ENCODE assay signal across 2 cellular contexts in the genomic region with DNA sequence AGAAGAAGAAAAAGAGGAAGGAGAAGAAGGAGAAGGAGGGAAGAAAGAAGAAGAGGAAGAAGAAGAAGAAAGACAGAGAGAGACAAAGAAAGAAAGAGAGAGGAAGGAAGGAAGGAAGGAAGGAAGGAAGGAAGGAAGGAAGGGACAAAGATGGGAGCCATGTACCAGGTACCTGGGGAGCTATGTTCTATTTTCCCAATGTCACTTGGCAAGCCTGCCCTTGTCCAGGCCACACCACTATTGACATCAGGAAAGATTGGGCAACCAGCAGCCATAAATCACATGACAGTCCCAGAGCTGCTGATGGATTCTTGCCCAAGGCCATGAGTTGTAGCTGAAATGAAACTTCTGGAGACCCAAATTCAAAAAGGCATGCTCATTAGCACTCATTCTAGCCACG.
TF ChIP-seq lines count a peak whose summit lies in the region.

No MANE protein-coding gene starts in this region.

TF ChIP-seq in SK-N-SH, 30 proteins besides CTCF, POLR2A, EP300 and RAD21 (continued from another document):
- TF ChIP-seq, protein P1, sequence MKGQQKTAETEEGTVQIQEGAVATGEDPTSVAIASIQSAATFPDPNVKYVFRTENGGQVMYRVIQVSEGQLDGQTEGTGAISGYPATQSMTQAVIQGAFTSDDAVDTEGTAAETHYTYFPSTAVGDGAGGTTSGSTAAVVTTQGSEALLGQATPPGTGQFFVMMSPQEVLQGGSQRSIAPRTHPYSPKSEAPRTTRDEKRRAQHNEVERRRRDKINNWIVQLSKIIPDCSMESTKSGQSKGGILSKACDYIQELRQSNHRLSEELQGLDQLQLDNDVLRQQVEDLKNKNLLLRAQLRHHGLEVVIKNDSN (IDR thresholded peaks at IDR 0.05; ENCODE audit: borderline replicate concordance, low read depth): no peak
- TF ChIP-seq CHD2 (IDR thresholded peaks at IDR 0.05; ENCODE audit: low read length, partially characterized antibody): no peak
- no peak for TF ChIP-seq RXRA (IDR thresholded peaks at IDR 0.05; ENCODE audit: borderline replicate concordance, low read depth)
- no peak for TF ChIP-seq POLR2AphosphoS5 (IDR thresholded peaks at IDR 0.05; ENCODE audit: low read depth, low read length)
- TF ChIP-seq, protein P2, sequence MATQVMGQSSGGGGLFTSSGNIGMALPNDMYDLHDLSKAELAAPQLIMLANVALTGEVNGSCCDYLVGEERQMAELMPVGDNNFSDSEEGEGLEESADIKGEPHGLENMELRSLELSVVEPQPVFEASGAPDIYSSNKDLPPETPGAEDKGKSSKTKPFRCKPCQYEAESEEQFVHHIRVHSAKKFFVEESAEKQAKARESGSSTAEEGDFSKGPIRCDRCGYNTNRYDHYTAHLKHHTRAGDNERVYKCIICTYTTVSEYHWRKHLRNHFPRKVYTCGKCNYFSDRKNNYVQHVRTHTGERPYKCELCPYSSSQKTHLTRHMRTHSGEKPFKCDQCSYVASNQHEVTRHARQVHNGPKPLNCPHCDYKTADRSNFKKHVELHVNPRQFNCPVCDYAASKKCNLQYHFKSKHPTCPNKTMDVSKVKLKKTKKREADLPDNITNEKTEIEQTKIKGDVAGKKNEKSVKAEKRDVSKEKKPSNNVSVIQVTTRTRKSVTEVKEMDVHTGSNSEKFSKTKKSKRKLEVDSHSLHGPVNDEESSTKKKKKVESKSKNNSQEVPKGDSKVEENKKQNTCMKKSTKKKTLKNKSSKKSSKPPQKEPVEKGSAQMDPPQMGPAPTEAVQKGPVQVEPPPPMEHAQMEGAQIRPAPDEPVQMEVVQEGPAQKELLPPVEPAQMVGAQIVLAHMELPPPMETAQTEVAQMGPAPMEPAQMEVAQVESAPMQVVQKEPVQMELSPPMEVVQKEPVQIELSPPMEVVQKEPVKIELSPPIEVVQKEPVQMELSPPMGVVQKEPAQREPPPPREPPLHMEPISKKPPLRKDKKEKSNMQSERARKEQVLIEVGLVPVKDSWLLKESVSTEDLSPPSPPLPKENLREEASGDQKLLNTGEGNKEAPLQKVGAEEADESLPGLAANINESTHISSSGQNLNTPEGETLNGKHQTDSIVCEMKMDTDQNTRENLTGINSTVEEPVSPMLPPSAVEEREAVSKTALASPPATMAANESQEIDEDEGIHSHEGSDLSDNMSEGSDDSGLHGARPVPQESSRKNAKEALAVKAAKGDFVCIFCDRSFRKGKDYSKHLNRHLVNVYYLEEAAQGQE (IDR thresholded peaks at IDR 0.05; ENCODE audit: low read depth, low read length): no peak
- TF ChIP-seq SMC3 (IDR thresholded peaks at IDR 0.05; ENCODE audit: low read depth, low read length): no peak
- TF ChIP-seq FOSL2 (IDR thresholded peaks at IDR 0.05; ENCODE audit: borderline replicate concordance, low read depth): no peak
- no peak for TF ChIP-seq GABPA (IDR thresholded peaks at IDR 0.05; ENCODE audit: low read depth)
- TF ChIP-seq SIN3A (IDR thresholded peaks at IDR 0.05; ENCODE audit: borderline replicate concordance, low read depth, low read length): no peak
- no peak for TF ChIP-seq JUND (IDR thresholded peaks at IDR 0.05)
- TF ChIP-seq TEAD4 (IDR thresholded peaks at IDR 0.05; ENCODE audit: borderline replicate concordance, insufficient read depth): no peak
- no peak for TF ChIP-seq GATA2 (CRISPR knock-in tag; IDR thresholded peaks at IDR 0.05)
- TF ChIP-seq, protein P3, sequence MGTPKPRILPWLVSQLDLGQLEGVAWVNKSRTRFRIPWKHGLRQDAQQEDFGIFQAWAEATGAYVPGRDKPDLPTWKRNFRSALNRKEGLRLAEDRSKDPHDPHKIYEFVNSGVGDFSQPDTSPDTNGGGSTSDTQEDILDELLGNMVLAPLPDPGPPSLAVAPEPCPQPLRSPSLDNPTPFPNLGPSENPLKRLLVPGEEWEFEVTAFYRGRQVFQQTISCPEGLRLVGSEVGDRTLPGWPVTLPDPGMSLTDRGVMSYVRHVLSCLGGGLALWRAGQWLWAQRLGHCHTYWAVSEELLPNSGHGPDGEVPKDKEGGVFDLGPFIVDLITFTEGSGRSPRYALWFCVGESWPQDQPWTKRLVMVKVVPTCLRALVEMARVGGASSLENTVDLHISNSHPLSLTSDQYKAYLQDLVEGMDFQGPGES (IDR thresholded peaks at IDR 0.05; ENCODE audit: low read depth, low read length): no peak
- no peak for TF ChIP-seq MEF2A (IDR thresholded peaks at IDR 0.05; ENCODE audit: borderline replicate concordance, low read depth)

TF ChIP-seq in SK-N-SH treated with all-trans-retinoic acid at 6 μM for 48 hours, 23 proteins besides CTCF, POLR2A, EP300 and RAD21 (continued from another document):
- TF ChIP-seq, protein P4, sequence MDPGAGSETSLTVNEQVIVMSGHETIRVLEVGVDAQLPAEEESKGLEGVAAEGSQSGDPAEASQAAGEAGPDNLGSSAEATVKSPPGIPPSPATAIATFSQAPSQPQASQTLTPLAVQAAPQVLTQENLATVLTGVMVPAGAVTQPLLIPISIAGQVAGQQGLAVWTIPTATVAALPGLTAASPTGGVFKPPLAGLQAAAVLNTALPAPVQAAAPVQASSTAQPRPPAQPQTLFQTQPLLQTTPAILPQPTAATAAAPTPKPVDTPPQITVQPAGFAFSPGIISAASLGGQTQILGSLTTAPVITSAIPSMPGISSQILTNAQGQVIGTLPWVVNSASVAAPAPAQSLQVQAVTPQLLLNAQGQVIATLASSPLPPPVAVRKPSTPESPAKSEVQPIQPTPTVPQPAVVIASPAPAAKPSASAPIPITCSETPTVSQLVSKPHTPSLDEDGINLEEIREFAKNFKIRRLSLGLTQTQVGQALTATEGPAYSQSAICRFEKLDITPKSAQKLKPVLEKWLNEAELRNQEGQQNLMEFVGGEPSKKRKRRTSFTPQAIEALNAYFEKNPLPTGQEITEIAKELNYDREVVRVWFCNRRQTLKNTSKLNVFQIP (CRISPR knock-in tag; IDR thresholded peaks at IDR 0.05; ENCODE audit: borderline replicate concordance, low read depth): no peak
- TF ChIP-seq ZNF565 (CRISPR knock-in tag; conservative IDR thresholded peaks at IDR 0.05; ENCODE audit: low read depth) (no peak), ZC3H10 (CRISPR knock-in tag; IDR thresholded peaks at IDR 0.05) (no peak), TOX (CRISPR knock-in tag; IDR thresholded peaks at IDR 0.05; ENCODE audit: borderline replicate concordance) (no peak), ESRRG (CRISPR knock-in tag; IDR thresholded peaks at IDR 0.05) (no peak), RARB (CRISPR knock-in tag; IDR thresholded peaks at IDR 0.05) (no peak), ZNF70 (CRISPR knock-in tag; IDR thresholded peaks at IDR 0.05) (no peak), ISL1 (CRISPR knock-in tag; IDR thresholded peaks at IDR 0.05) (no peak), OSR1 (CRISPR knock-in tag; IDR thresholded peaks at IDR 0.05) (no peak), GLIS3 (CRISPR knock-in tag; IDR thresholded peaks at IDR 0.05) (no peak), BACH2 (CRISPR knock-in tag; IDR thresholded peaks at IDR 0.05; ENCODE audit: borderline replicate concordance) (no peak), ZFP30 (CRISPR knock-in tag; IDR thresholded peaks at IDR 0.05) (no peak), ZFP3 (CRISPR knock-in tag; IDR thresholded peaks at IDR 0.05) (no peak), ARNTL (CRISPR knock-in tag; IDR thresholded peaks at IDR 0.05; ENCODE audit: borderline replicate concordance, low read depth) (no peak), PPARA (CRISPR knock-in tag; IDR thresholded peaks at IDR 0.05; ENCODE audit: borderline replicate concordance) (no peak)
- TF ChIP-seq, protein P5, sequence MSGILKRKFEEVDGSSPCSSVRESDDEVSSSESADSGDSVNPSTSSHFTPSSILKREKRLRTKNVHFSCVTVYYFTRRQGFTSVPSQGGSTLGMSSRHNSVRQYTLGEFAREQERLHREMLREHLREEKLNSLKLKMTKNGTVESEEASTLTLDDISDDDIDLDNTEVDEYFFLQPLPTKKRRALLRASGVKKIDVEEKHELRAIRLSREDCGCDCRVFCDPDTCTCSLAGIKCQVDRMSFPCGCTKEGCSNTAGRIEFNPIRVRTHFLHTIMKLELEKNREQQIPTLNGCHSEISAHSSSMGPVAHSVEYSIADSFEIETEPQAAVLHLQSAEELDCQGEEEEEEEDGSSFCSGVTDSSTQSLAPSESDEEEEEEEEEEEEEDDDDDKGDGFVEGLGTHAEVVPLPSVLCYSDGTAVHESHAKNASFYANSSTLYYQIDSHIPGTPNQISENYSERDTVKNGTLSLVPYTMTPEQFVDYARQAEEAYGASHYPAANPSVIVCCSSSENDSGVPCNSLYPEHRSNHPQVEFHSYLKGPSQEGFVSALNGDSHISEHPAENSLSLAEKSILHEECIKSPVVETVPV (CRISPR knock-in tag; IDR thresholded peaks at IDR 0.05): no peak
- TF ChIP-seq, protein P6, sequence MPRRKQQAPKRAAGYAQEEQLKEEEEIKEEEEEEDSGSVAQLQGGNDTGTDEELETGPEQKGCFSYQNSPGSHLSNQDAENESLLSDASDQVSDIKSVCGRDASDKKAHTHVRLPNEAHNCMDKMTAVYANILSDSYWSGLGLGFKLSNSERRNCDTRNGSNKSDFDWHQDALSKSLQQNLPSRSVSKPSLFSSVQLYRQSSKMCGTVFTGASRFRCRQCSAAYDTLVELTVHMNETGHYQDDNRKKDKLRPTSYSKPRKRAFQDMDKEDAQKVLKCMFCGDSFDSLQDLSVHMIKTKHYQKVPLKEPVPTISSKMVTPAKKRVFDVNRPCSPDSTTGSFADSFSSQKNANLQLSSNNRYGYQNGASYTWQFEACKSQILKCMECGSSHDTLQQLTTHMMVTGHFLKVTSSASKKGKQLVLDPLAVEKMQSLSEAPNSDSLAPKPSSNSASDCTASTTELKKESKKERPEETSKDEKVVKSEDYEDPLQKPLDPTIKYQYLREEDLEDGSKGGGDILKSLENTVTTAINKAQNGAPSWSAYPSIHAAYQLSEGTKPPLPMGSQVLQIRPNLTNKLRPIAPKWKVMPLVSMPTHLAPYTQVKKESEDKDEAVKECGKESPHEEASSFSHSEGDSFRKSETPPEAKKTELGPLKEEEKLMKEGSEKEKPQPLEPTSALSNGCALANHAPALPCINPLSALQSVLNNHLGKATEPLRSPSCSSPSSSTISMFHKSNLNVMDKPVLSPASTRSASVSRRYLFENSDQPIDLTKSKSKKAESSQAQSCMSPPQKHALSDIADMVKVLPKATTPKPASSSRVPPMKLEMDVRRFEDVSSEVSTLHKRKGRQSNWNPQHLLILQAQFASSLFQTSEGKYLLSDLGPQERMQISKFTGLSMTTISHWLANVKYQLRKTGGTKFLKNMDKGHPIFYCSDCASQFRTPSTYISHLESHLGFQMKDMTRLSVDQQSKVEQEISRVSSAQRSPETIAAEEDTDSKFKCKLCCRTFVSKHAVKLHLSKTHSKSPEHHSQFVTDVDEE (CRISPR knock-in tag; IDR thresholded peaks at IDR 0.05): no peak
